2 cellular contexts compared by ENCODE assay signal in the genomic region with DNA sequence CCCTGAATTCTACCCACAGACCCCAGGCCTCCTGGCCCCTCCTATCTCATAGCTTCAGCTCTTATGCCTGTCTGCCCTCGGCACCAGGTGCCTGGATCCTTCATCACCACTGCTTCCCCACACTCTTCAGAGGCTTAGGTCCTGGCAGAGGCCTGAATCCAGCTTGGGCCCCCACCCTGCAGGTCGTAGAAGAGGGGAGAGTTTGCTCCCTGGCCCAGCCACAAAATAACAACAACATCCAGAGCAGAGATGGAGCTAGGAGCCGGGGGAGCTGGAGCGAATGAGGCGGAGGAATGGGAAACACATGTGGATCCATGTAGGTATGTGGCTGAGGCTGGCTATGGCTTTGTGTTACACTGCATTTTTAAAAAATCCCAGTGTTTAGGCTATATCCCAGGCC.
TF ChIP-seq lines count a peak whose summit lies in the region.

No MANE protein-coding gene starts in this region.

TF ChIP-seq in SK-N-SH, 30 proteins besides CTCF, POLR2A, EP300 and RAD21 (continued from another document):
- TF ChIP-seq, protein P1, sequence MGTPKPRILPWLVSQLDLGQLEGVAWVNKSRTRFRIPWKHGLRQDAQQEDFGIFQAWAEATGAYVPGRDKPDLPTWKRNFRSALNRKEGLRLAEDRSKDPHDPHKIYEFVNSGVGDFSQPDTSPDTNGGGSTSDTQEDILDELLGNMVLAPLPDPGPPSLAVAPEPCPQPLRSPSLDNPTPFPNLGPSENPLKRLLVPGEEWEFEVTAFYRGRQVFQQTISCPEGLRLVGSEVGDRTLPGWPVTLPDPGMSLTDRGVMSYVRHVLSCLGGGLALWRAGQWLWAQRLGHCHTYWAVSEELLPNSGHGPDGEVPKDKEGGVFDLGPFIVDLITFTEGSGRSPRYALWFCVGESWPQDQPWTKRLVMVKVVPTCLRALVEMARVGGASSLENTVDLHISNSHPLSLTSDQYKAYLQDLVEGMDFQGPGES (IDR thresholded peaks at IDR 0.05; ENCODE audit: low read depth, low read length), result no peak
- TF ChIP-seq GABPA (IDR thresholded peaks at IDR 0.05; ENCODE audit: low read depth), result no peak
- TF ChIP-seq SIN3A (IDR thresholded peaks at IDR 0.05; ENCODE audit: borderline replicate concordance, low read depth, low read length), result no peak
- no peak for TF ChIP-seq ELF1 (IDR thresholded peaks at IDR 0.05)
- no peak for TF ChIP-seq NFIC (IDR thresholded peaks at IDR 0.05; ENCODE audit: borderline replicate concordance)
- TF ChIP-seq POLR2AphosphoS5 (IDR thresholded peaks at IDR 0.05; ENCODE audit: low read depth, low read length), result no peak
- TF ChIP-seq MXI1 (IDR thresholded peaks at IDR 0.05; ENCODE audit: low read depth, low read length), result no peak
- TF ChIP-seq TCF12 (IDR thresholded peaks at IDR 0.05), result no peak
- TF ChIP-seq SMC3 (IDR thresholded peaks at IDR 0.05; ENCODE audit: low read depth, low read length), result no peak

TF ChIP-seq in SK-N-SH treated with all-trans-retinoic acid at 6 μM for 48 hours, 23 proteins besides CTCF, POLR2A, EP300 and RAD21 (continued from another document):
- no peak for TF ChIP-seq ZC3H10 (CRISPR knock-in tag; IDR thresholded peaks at IDR 0.05)
- no peak for TF ChIP-seq TOX (CRISPR knock-in tag; IDR thresholded peaks at IDR 0.05; ENCODE audit: borderline replicate concordance)
- TF ChIP-seq, protein P2, sequence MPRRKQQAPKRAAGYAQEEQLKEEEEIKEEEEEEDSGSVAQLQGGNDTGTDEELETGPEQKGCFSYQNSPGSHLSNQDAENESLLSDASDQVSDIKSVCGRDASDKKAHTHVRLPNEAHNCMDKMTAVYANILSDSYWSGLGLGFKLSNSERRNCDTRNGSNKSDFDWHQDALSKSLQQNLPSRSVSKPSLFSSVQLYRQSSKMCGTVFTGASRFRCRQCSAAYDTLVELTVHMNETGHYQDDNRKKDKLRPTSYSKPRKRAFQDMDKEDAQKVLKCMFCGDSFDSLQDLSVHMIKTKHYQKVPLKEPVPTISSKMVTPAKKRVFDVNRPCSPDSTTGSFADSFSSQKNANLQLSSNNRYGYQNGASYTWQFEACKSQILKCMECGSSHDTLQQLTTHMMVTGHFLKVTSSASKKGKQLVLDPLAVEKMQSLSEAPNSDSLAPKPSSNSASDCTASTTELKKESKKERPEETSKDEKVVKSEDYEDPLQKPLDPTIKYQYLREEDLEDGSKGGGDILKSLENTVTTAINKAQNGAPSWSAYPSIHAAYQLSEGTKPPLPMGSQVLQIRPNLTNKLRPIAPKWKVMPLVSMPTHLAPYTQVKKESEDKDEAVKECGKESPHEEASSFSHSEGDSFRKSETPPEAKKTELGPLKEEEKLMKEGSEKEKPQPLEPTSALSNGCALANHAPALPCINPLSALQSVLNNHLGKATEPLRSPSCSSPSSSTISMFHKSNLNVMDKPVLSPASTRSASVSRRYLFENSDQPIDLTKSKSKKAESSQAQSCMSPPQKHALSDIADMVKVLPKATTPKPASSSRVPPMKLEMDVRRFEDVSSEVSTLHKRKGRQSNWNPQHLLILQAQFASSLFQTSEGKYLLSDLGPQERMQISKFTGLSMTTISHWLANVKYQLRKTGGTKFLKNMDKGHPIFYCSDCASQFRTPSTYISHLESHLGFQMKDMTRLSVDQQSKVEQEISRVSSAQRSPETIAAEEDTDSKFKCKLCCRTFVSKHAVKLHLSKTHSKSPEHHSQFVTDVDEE (CRISPR knock-in tag; IDR thresholded peaks at IDR 0.05), result no peak
- no peak for TF ChIP-seq BACH2 (CRISPR knock-in tag; IDR thresholded peaks at IDR 0.05; ENCODE audit: borderline replicate concordance)
- TF ChIP-seq, protein P3, sequence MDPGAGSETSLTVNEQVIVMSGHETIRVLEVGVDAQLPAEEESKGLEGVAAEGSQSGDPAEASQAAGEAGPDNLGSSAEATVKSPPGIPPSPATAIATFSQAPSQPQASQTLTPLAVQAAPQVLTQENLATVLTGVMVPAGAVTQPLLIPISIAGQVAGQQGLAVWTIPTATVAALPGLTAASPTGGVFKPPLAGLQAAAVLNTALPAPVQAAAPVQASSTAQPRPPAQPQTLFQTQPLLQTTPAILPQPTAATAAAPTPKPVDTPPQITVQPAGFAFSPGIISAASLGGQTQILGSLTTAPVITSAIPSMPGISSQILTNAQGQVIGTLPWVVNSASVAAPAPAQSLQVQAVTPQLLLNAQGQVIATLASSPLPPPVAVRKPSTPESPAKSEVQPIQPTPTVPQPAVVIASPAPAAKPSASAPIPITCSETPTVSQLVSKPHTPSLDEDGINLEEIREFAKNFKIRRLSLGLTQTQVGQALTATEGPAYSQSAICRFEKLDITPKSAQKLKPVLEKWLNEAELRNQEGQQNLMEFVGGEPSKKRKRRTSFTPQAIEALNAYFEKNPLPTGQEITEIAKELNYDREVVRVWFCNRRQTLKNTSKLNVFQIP (CRISPR knock-in tag; IDR thresholded peaks at IDR 0.05; ENCODE audit: borderline replicate concordance, low read depth), result no peak
- TF ChIP-seq SNAI2 (CRISPR knock-in tag; IDR thresholded peaks at IDR 0.05), result no peak
- TF ChIP-seq ZNF8 (CRISPR knock-in tag; IDR thresholded peaks at IDR 0.05), result no peak
- TF ChIP-seq GLIS3 (CRISPR knock-in tag; IDR thresholded peaks at IDR 0.05), result no peak
- no peak for TF ChIP-seq ARNTL (CRISPR knock-in tag; IDR thresholded peaks at IDR 0.05; ENCODE audit: borderline replicate concordance, low read depth)
